33 cellular contexts compared by ENCODE assay signal in the genomic region with DNA sequence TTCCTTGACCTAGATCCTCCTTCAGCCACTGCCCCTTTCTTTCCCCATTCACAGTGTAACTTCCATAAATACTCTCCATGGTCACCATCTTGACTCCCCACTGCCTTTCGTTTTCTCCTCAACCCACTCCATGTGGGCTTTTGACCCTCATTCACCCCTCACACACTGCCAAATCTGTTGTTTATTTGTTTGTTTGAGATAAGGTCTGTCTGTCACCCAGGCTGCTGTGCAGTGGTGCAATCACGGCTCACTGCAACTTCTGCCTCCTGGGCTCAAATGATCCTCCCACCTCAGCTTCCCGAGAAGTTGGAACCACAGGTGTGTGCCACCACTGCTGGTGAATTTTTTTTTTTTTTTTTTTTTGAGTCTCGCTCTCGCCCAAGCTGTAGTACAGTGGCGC.
"Had no signal": no experiment of that assay in that cellular context is flagged by ENCODE, and none has a peak within 500 bp of the region (broad histone marks: within the 10 kb centered on the region; RNA-seq: fewer than 3 reads in every experiment).

No MANE protein-coding gene starts in this region.

- H3K27me3 Mint-ChIP-seq: activated CD8-positive, alpha-beta T cell treated with anti-CD3 and anti-CD28 coated beads for 36 hours; activated naive CD4-positive, alpha-beta T cell treated with anti-CD3 and anti-CD28 coated beads, Interleukin-2, amount 50 U/mL, for 24 hours; activated naive CD8-positive, alpha-beta T cell treated with anti-CD3 and anti-CD28 coated beads for 36 hours; activated naive CD8-positive, alpha-beta T cell treated with anti-CD3 and anti-CD28 coated beads, Interleukin-2, amount 50 U/mL, for 24 hours had no signal

- H3K4me3 ChIP-seq: adrenal gland, body of pancreas had no signal

- H3K36me3 Mint-ChIP-seq: activated naive CD8-positive, alpha-beta T cell treated with anti-CD3 and anti-CD28 coated beads for 36 hours had no signal

- H3K9me3 Mint-ChIP-seq: activated B cell treated with CpG ODN at 0.5 μM for 24 hours; activated CD8-positive, alpha-beta T cell treated with anti-CD3 and anti-CD28 coated beads for 36 hours; activated naive CD4-positive, alpha-beta T cell treated with anti-CD3 and anti-CD28 coated beads for 36 hours; activated naive CD4-positive, alpha-beta T cell treated with anti-CD3 and anti-CD28 coated beads, Interleukin-2, amount 50 U/mL, for 24 hours; activated naive CD8-positive, alpha-beta T cell treated with anti-CD3 and anti-CD28 coated beads for 36 hours; activated naive CD8-positive, alpha-beta T cell treated with anti-CD3 and anti-CD28 coated beads, Interleukin-2, amount 50 U/mL, for 24 hours; activated T-helper 2 cell treated with anti-CD3 and anti-CD28 coated beads, Interferon-gamma antibody, Interleukin-2, Interleukin-4, amounts not matched to agents 10 μg/mL and 5 μg/mL and 100 μg/mL, durations not matched to agents 14 hours and 24 hours and 36 hours; T-helper 2 cell treated with Interferon-gamma antibody and Interleukin-4, amounts not matched to agents 5 μg/mL and 100 μg/mL, for 36 hours had no signal

- H3K4me1 Mint-ChIP-seq: activated naive CD8-positive, alpha-beta T cell treated with anti-CD3 and anti-CD28 coated beads, Interleukin-2, amount 50 U/mL, for 24 hours had no signal

- H3K4me1 ChIP-seq: adrenal gland, body of pancreas had no signal

- H3K27me3 ChIP-seq: adrenal gland, body of pancreas had no signal

- H3K36me3 ChIP-seq: adrenal gland, WERI-Rb-1 had no signal

- H3K27ac ChIP-seq: adrenal gland, body of pancreas, WERI-Rb-1 had no signal

- ATAC-seq: activated CD4-positive, CD25-positive, alpha-beta regulatory T cell treated with anti-CD3 and anti-CD28 coated beads, Interleukin-2, amount 50 U/mL, for 24 hours; activated CD8-positive, alpha-beta T cell treated with anti-CD3 and anti-CD28 coated beads for 36 hours; activated naive CD8-positive, alpha-beta T cell treated with anti-CD3 and anti-CD28 coated beads, Interleukin-2, amount 50 U/mL, for 24 hours; body of pancreas; esophagus mucosa; T-helper 17 cell had no signal

- H3K9me3 ChIP-seq: adrenal gland, body of pancreas had no signal

- H3K4me3 Mint-ChIP-seq: activated B cell treated with CpG ODN at 0.5 μM for 24 hours; activated CD8-positive, alpha-beta T cell treated with anti-CD3 and anti-CD28 coated beads for 36 hours; activated naive CD4-positive, alpha-beta T cell treated with anti-CD3 and anti-CD28 coated beads for 36 hours; activated naive CD4-positive, alpha-beta T cell treated with anti-CD3 and anti-CD28 coated beads, Interleukin-2, amount 50 U/mL, for 24 hours; activated naive CD8-positive, alpha-beta T cell treated with anti-CD3 and anti-CD28 coated beads for 36 hours; activated naive CD8-positive, alpha-beta T cell treated with anti-CD3 and anti-CD28 coated beads, Interleukin-2, amount 50 U/mL, for 24 hours; activated T-helper 1 cell treated with anti-CD3 and anti-CD28 coated beads, Interleukin-12 subunit alpha, Interleukin-12 subunit beta, Interleukin-2, Interleukin-4 antibody, amounts not matched to agents 30 ng/mL and 10 ng/mL and 1 ng/mL, durations not matched to agents 14 hours and 24 hours and 36 hours; T-helper 17 cell; T-helper 2 cell treated with Interferon-gamma antibody and Interleukin-4, amounts not matched to agents 5 μg/mL and 100 μg/mL, for 36 hours had no signal

- FAIRE-seq: colon, frontal cortex had no signal

- DNase-seq: activated B cell treated with CpG ODN at 0.5 μM for 24 hours; activated CD4-positive, alpha-beta T cell treated with anti-CD3 and anti-CD28 coated beads for 48 hours; activated CD4-positive, alpha-beta T cell treated with anti-CD3 and anti-CD28 coated beads, Interleukin-2, amount 50 U/mL, for 1 hour; activated CD4-positive, alpha-beta T cell treated with anti-CD3 and anti-CD28 coated beads, Interleukin-2, amount 50 U/mL, for 48 hours; activated CD8-positive, alpha-beta memory T cell treated with anti-CD3 and anti-CD28 coated beads for 24 hours; activated CD8-positive, alpha-beta T cell treated with anti-CD3 and anti-CD28 coated beads for 36 hours; activated effector memory CD4-positive, alpha-beta T cell treated with anti-CD3 and anti-CD28 coated beads, Interleukin-2, amount 50 U/mL, for 16 hours; activated naive CD4-positive, alpha-beta T cell treated with anti-CD3 and anti-CD28 coated beads for 36 hours; activated naive CD8-positive, alpha-beta T cell treated with anti-CD3 and anti-CD28 coated beads for 36 hours; activated naive CD8-positive, alpha-beta T cell treated with anti-CD3 and anti-CD28 coated beads, Interleukin-2, amount 50 U/mL, for 24 hours; activated T-cell treated with anti-CD3 and anti-CD28 coated beads, Interleukin-2, amount 50 U/mL, for 48 hours; amygdala; aorta; body of pancreas; caudate nucleus; cortex of kidney; dermis blood vessel endothelial cell; effector CD8-positive, alpha-beta T cell; foreskin fibroblast; head of caudate nucleus; T-helper 1 cell; T-helper 17 cell; T1000; WERI-Rb-1 had no signal
